ENCODE assay signal across 26 cellular contexts in genomic region chr7:98301693-98302470, GRCh38. TPM values are rescaled to one million over a fixed set of nuclear protein-coding genes. Genes with fewer than 3 reads are reported as not detected.
A peak's percentile ranks its signal among the peaks of the same experiment; 100 is the strongest.
DNase-seq lines count a peak whose midpoint lies in the region; ATAC-seq, FAIRE-seq and TF ChIP-seq lines count a peak whose summit lies in the region.
"Had no signal": no experiment of that assay in that cellular context is flagged by ENCODE, and none has a peak within 500 bp of the region (broad histone marks: within the 10 kb centered on the region; RNA-seq: fewer than 3 reads in every experiment).

No MANE protein-coding gene starts in this region.

- TF ChIP-seq CTCF in K562 (IDR thresholded peaks at IDR 0.05 in 2 of 3, conservative IDR thresholded peaks at IDR 0.05 in 1 of 3; ENCODE audit: insufficient read depth in 2 of 3, low read depth in 1 of 3, low read length in 3 of 3) (no peak), right lobe of liver (IDR thresholded peaks at IDR 0.05) (peak in 1 of 4 donors; percentile 8)

- no peak overlapping the region for H3K27ac ChIP-seq in K562 (ENCODE audit: extremely low read depth, low read depth, low read length)
- H3K27ac ChIP-seq in right lobe of liver = peak overlapping the region; percentile 51 to 75 (median 74)
- H3K27ac ChIP-seq: GM23248, HL-60, PC-9, SJSA1 had no signal

- in situ Hi-C loops in K562 (cut with MboI) = loop anchor here (5.0 kb wide), 1 partner anchor 105 kb away; no protein-coding TSS in a partner anchor

- no peaks in the 10 kb centered on the region for H3K9me3 Mint-ChIP-seq in stimulated activated naive CD8-positive, alpha-beta T cell treated with anti-CD3 and anti-CD28 coated beads, Interleukin-15, amount 100 ng/mL, for 72 hours

- TF ChIP-seq EP300 in K562 (IDR thresholded peaks at IDR 0.05; ENCODE audit: low read length) = no peak

- POLR2A ChIA-PET in K562 (lab: Yijun Ruan, JAX) = interaction anchor here (1.1 to 1.8 kb wide), 4 partner anchors 10 to 24 kb away, joined by 3 to 4 read pairs (median 4); no protein-coding TSS in a partner anchor

- DNase-seq in stimulated activated naive CD8-positive, alpha-beta T cell treated with anti-CD3 and anti-CD28 coated beads, Interleukin-15, amount 100 ng/mL, for 72 hours = no peak
- no peak for DNase-seq in stimulated activated naive CD8-positive, alpha-beta T cell treated with anti-CD3 and anti-CD28 coated beads, Interleukin-15, Interleukin-2, amounts not matched to agents 100 U/mL and 50 U/mL, for 24 hours
- DNase-seq in K562 (ENCODE audit: extremely low read depth in 1 of 4, low spot score in 3 of 4) (no peak), right lobe of liver (peak in 1 of 3 donors; percentile 81), urothelium cell line (ENCODE audit: low spot score) (no peak), putamen (ENCODE audit: low spot score) (no peak), NCI-H146 (lab: John Stamatoyannopoulos, UW) (no peak)
- DNase-seq in activated effector memory CD4-positive, alpha-beta T cell treated with Interleukin-2 at 50 U/mL for 16 hours = no peak
- DNase-seq: 8988T; CD4-positive, CD25-positive, alpha-beta regulatory T cell; DMS53; GM23248; HCEC 1CT; Kasumi-1; NCI-H1092 treated with DMSO at 0.1 percent for 48 hours; NCI-H1436 treated with DMSO at 0.1 percent for 48 hours; NCI-H2029; NCI-H446; NCI-H526; NCI-H82; NK-92 treated with Interleukin-12 subunit alpha and Interleukin-12 subunit beta, amount 100 ng/mL, for 24 hours; PC-9 had no signal

- no peak overlapping the region for H3K27ac Mint-ChIP-seq in stimulated activated naive CD8-positive, alpha-beta T cell treated with anti-CD3 and anti-CD28 coated beads, Interleukin-15, amount 100 ng/mL, for 72 hours
- H3K27ac Mint-ChIP-seq: CD4-positive, CD25-positive, alpha-beta regulatory T cell had no signal

- no peaks in the 10 kb centered on the region for H3K4me1 Mint-ChIP-seq in stimulated activated naive CD8-positive, alpha-beta T cell treated with anti-CD3 and anti-CD28 coated beads, Interleukin-15, amount 100 ng/mL, for 72 hours
- H3K4me1 Mint-ChIP-seq: CD4-positive, CD25-positive, alpha-beta regulatory T cell had no signal

- peaks cover 5% of the 10 kb centered on the region for H4K20me1 ChIP-seq in K562 (replicated peaks; ENCODE audit: control insufficient read depth, insufficient read depth, low read length)

- WGBS in K562 (ENCODE audit: insufficient coverage, low coverage, missing lambda C conversion rate) = 46% methylated on average over 21 of the region's 22 CpGs
- WGBS in right lobe of liver (ENCODE audit: insufficient coverage, low coverage, low lambda C conversion rate, missing lambda C conversion rate) = 73% methylated on average over 10 of the region's 22 CpGs

- no peaks in the 10 kb centered on the region for H3K79me2 ChIP-seq in K562 (ENCODE audit: control insufficient read depth, insufficient read depth, low read length)

- ATAC-seq in stimulated activated naive CD8-positive, alpha-beta T cell treated with anti-CD3 and anti-CD28 coated beads, Interleukin-15, amount 100 ng/mL, for 72 hours = peak; percentile 26
- no peak for ATAC-seq in stimulated activated naive CD8-positive, alpha-beta T cell treated with anti-CD3 and anti-CD28 coated beads, Interleukin-15, Interleukin-2, amounts not matched to agents 100 U/mL and 50 U/mL, for 24 hours
- ATAC-seq in K562 (no peak), right lobe of liver (peak; percentile 14 to 67 (median 24))
- ATAC-seq: Right ventricle myocardium inferior had no signal

- H3K27me3 Mint-ChIP-seq in stimulated activated naive CD8-positive, alpha-beta T cell treated with anti-CD3 and anti-CD28 coated beads, Interleukin-15, amount 100 ng/mL, for 72 hours = no peaks in the 10 kb centered on the region
- H3K27me3 Mint-ChIP-seq: CD4-positive, CD25-positive, alpha-beta regulatory T cell had no signal

- H3K9me1 ChIP-seq in K562 (ENCODE audit: control insufficient read depth, insufficient read depth, low read length) = no peaks in the 10 kb centered on the region

- H3K4me2 ChIP-seq in K562 (ENCODE audit: insufficient read depth, low read length) = no peak overlapping the region
- H3K4me2 ChIP-seq: PC-9 had no signal

- no peak overlapping the region for H3K9ac ChIP-seq in K562 (ENCODE audit: insufficient read depth in 1 of 2, low read depth in 2 of 2, low read length in 2 of 2)
- H3K9ac ChIP-seq: GM23248 had no signal

- BruUV-seq in K562 (replicated peaks; lab: Mats Ljungman, UMichigan) = no TSS peak

- H3K9me3 ChIP-seq in K562 (replicated peaks; ENCODE audit: control insufficient read depth, insufficient read depth, low read depth, low read length) (no peaks in the 10 kb centered on the region), right lobe of liver (no peaks in the 10 kb centered on the region)
- H3K9me3 ChIP-seq: SJSA1 had no signal

- H3K4me3 Mint-ChIP-seq in stimulated activated naive CD8-positive, alpha-beta T cell treated with anti-CD3 and anti-CD28 coated beads, Interleukin-15, amount 100 ng/mL, for 72 hours = no peak overlapping the region

- FAIRE-seq in K562 (lab: Jason Lieb, UNC) (no peak), urothelium cell line (lab: Jason Lieb, UNC) (peak; percentile 23)
- FAIRE-seq: GM18507 had no signal

- no peak overlapping the region for H2AFZ ChIP-seq in K562 (ENCODE audit: low read depth, low read length)
- H2AFZ ChIP-seq: GM23248, PC-9 had no signal

- TF ChIP-seq POLR2A in K562 (conservative IDR thresholded peaks at IDR 0.05) = no peak
- no peak for TF ChIP-seq POLR2A in right lobe of liver (IDR thresholded peaks at IDR 0.05)

- H3K36me3 ChIP-seq in K562 (ENCODE audit: control insufficient read depth, insufficient read depth, low read length) (peaks cover 27% of the 10 kb centered on the region), right lobe of liver (peaks cover 0 to 19% (median 5%) of the 10 kb centered on the region in 4 donors)

- CTCF ChIA-PET in K562 (lab: Yijun Ruan, JAX; ENCODE audit: low intra/inter-chr PET ratio) = no interaction called here

- H3K27me3 ChIP-seq in K562 (ENCODE audit: control insufficient read depth in 2 of 2, insufficient read depth in 2 of 2, low read length in 2 of 2) (peaks cover 3 to 34% of the 10 kb centered on the region in 2 experiments; a peak in 3 of 5 replicates), right lobe of liver (no peaks in the 10 kb centered on the region)
- H3K27me3 ChIP-seq: SJSA1 had no signal

- peaks cover 0 to 28% of the 10 kb centered on the region in 2 experiments; a peak in 3 of 5 replicates for H3K4me1 ChIP-seq in K562 (replicated peaks in 1 of 2; ENCODE audit: control insufficient read depth in 2 of 2, insufficient read depth in 2 of 2, low read length in 2 of 2)
- H3K4me1 ChIP-seq in right lobe of liver = peaks cover 0 to 20% (median 9%) of the 10 kb centered on the region in 4 donors
- H3K4me1 ChIP-seq: SJSA1 had no signal

- H3K4me3 ChIP-seq in K562 (no peak overlapping the region), right lobe of liver (no peak overlapping the region)
- H3K4me3 ChIP-seq: GM23248, PC-9, SJSA1 had no signal

- no peak for TF ChIP-seq RAD21 in K562 (CRISPR knock-in tag; conservative IDR thresholded peaks at IDR 0.05 in 1 of 2, IDR thresholded peaks at IDR 0.05 in 1 of 2)

- intact Hi-C loops in K562 (cut with micrococcal nuclease) = no loop called here
- intact Hi-C loops in right lobe of liver (cut with DNase I) = no loop called here

RNA-seq across cellular contexts. Expression of gene BRI3, which starts 20.4 kb away (rescaled TPM):
- 12.6 and 25.0 TPM in 2 replicates for total RNA-seq in K562 (2011; cell fraction: chromatin; rRNA removed; ENCODE audit: low replicate concordance)
- total RNA-seq in K562 (2011; cell fraction: nucleolus; rRNA removed) = 16.4 and 20.8 TPM in 2 replicates
- 21.3 and 23.7 TPM in 2 replicates for total RNA-seq in K562 (2011; cell fraction: nucleoplasm; rRNA removed)
- 9.9 and 10.7 TPM in 2 replicates for total RNA-seq in K562 (2014; rRNA removed)
- 11.9 and 21.6 TPM in 2 replicates for total RNA-seq in K562 (2014; rRNA removed; fragmentation: Illumina TruSeq; extraction: Trizol)
- 29.1 and 29.8 TPM in 2 replicates for total RNA-seq in K562 (2015; rRNA removed; fragmentation: Illumina TruSeq; extraction: Trizol)
- total RNA-seq in K562 (2021) = 55.1 and 57.4 TPM in 2 replicates
- 18.6 and 21.3 TPM in 2 replicates for polyA plus RNA-seq in K562 (2011; rRNA removed)
- 24.1 and 28.7 TPM in 2 replicates for polyA plus RNA-seq in K562 (2011; cell fraction: cytosol; rRNA removed)
- polyA plus RNA-seq in K562 (2011; cell fraction: nucleus; rRNA removed) = 16.2 and 18.7 TPM in 2 replicates
- polyA plus RNA-seq in K562 (2012) = 46.4 and 129 TPM in 2 replicates
- polyA plus RNA-seq in K562 (2014; fragmentation: Illumina TruSeq; extraction: Trizol) = 16.9 and 26.0 TPM in 2 replicates
- 1 to 10 TPM; 4.3 to 5.7 TPM for polyA plus RNA-seq in K562 (2014; fragmentation: Nextera tagmentation; extraction: Ambion mirVana)
- polyA plus RNA-seq in K562 (2014; rRNA removed) = 23.1 and 39.8 TPM in 2 replicates
- polyA minus RNA-seq in K562 (2011; rRNA and poly(A)+ RNA removed) = 8.9 and 9.1 TPM in 2 replicates
- polyA minus RNA-seq in K562 (2011; cell fraction: cytosol; rRNA and poly(A)+ RNA removed) = 8.2 and 13.9 TPM in 2 replicates
- 9.2 and 11.0 TPM in 2 replicates for polyA minus RNA-seq in K562 (2011; cell fraction: nucleus; rRNA and poly(A)+ RNA removed)
- 100 to 1,000 TPM in 4 of 6 experiments, 10 to 100 TPM in 2; 34.7 to 160 (median 137) TPM for total RNA-seq in right lobe of liver

RNA-seq across cellular contexts. Expression of gene TECPR1, which starts 49.9 kb away (rescaled TPM):
- total RNA-seq in K562 (2011; cell fraction: chromatin; rRNA removed; ENCODE audit: low replicate concordance) = 19.4 and 31.8 TPM in 2 replicates
- 12.4 and 19.8 TPM in 2 replicates for total RNA-seq in K562 (2011; cell fraction: nucleolus; rRNA removed)
- 15.6 and 16.7 TPM in 2 replicates for total RNA-seq in K562 (2011; cell fraction: nucleoplasm; rRNA removed)
- total RNA-seq in K562 (2014; rRNA removed) (7.7 and 8.7 TPM in 2 replicates), K562 (2014; rRNA removed; fragmentation: Illumina TruSeq; extraction: Trizol) (2.1 and 4.1 TPM in 2 replicates), K562 (2015; rRNA removed; fragmentation: Illumina TruSeq; extraction: Trizol) (3.4 and 4.2 TPM in 2 replicates), K562 (2021) (10.5 and 15.0 TPM in 2 replicates), right lobe of liver (10 to 100 TPM in 5 of 6 experiments, 1 to 10 TPM in 1; 9.4 to 14.9 (median 12.4) TPM)
- polyA plus RNA-seq in K562 (2011; rRNA removed) (1.2 and 2.6 TPM in 2 replicates), K562 (2014; fragmentation: Illumina TruSeq; extraction: Trizol) (2.2 and 3.4 TPM in 2 replicates), K562 (2014; fragmentation: Nextera tagmentation; extraction: Ambion mirVana) (under 1 TPM; 0.17 to 0.18 TPM), K562 (2014; rRNA removed) (4.4 and 6.2 TPM in 2 replicates)
- 0.83 and 1.5 TPM in 2 replicates for polyA plus RNA-seq in K562 (2011; cell fraction: cytosol; rRNA removed)
- 4.3 and 6.8 TPM in 2 replicates for polyA plus RNA-seq in K562 (2011; cell fraction: nucleus; rRNA removed)
- polyA plus RNA-seq in K562 (2012) = 4.8 and 11.1 TPM in 2 replicates
- polyA minus RNA-seq in K562 (2011; rRNA and poly(A)+ RNA removed) = 1.8 and 2.0 TPM in 2 replicates
- 3.1 and 6.8 TPM in 2 replicates for polyA minus RNA-seq in K562 (2011; cell fraction: cytosol; rRNA and poly(A)+ RNA removed)
- polyA minus RNA-seq in K562 (2011; cell fraction: nucleus; rRNA and poly(A)+ RNA removed) = 3.4 and 4.3 TPM in 2 replicates

Comparison
In these comparisons a context has a peak if more than half of its experiments do, and no peak if none do; other contexts are left out.
1. ATAC-seq: peak in stimulated activated naive CD8-positive, alpha-beta T cell treated with anti-CD3 and anti-CD28 coated beads, Interleukin-15, amount 100 ng/mL, for 72 hours (single experiment) and right lobe of liver (4 of 4); none in stimulated activated naive CD8-positive, alpha-beta T cell treated with anti-CD3 and anti-CD28 coated beads, Interleukin-15, Interleukin-2, amounts not matched to agents 100 U/mL and 50 U/mL, for 24 hours (single experiment) and K562 (single experiment).